11 cellular contexts compared by ENCODE assay signal in genomic region chr11:20026629-20027545, GRCh38.
DNase-seq lines count a peak whose midpoint lies in the region; ATAC-seq, FAIRE-seq and TF ChIP-seq lines count a peak whose summit lies in the region.
"Had no signal": no experiment of that assay in that cellular context is flagged by ENCODE, and none has a peak within 500 bp of the region (broad histone marks: within the 10 kb centered on the region; RNA-seq: fewer than 3 reads in every experiment).

No MANE protein-coding gene starts in this region.

- TF ChIP-seq EP300 in SK-N-SH (IDR thresholded peaks at IDR 0.05; ENCODE audit: borderline replicate concordance in 1 of 2, low read depth in 1 of 2, low read length in 1 of 2) = no peak

- CTCF ChIA-PET in SK-N-SH (lab: Yijun Ruan, JAX) = no interaction called here

- no peaks in the 10 kb centered on the region for H3K27me3 ChIP-seq in SK-N-SH (ENCODE audit: insufficient read depth)
- no peaks in the 10 kb centered on the region for H3K27me3 ChIP-seq in WERI-Rb-1 (ENCODE audit: insufficient read depth, low read depth, severe bottlenecking)
- H3K27me3 ChIP-seq in upper lobe of right lung = no peaks in the 10 kb centered on the region

- H3K27ac ChIP-seq in SK-N-SH (ENCODE audit: low read depth in 2 of 2, low read length in 1 of 2) (peak overlapping the region; percentile 28 to 91), WERI-Rb-1 (peak overlapping the region; percentile 82), upper lobe of right lung (no peak overlapping the region)

- no peaks in the 10 kb centered on the region for H3K9me2 ChIP-seq in SK-N-SH

- no peak for DNase-seq in SK-N-SH
- no peak for DNase-seq in WERI-Rb-1
- no peak for DNase-seq in upper lobe of right lung
- DNase-seq in HuH-7 (ENCODE audit: low spot score) = no peak
- DNase-seq in sciatic nerve (ENCODE audit: low spot score) = no peak
- DNase-seq: activated CD4-positive, alpha-beta T cell treated with anti-CD3 and anti-CD28 coated beads, Interleukin-2, amount 10 ng/mL, durations not matched to agents 24 days and 14 days; stimulated activated naive CD4-positive, alpha-beta T cell had no signal

- POLR2A ChIA-PET in SK-N-SH (lab: Yijun Ruan, JAX) = no interaction called here

- H3K36me3 ChIP-seq in SK-N-SH (replicated peaks in 1 of 2; ENCODE audit: control insufficient read depth in 1 of 2, insufficient read depth in 2 of 2, low read length in 1 of 2) (peaks cover 11 to 13% of the 10 kb centered on the region in 2 experiments), WERI-Rb-1 (peaks cover 3% of the 10 kb centered on the region), upper lobe of right lung (no peaks in the 10 kb centered on the region)

- peaks cover 62% of the 10 kb centered on the region for H4K20me1 ChIP-seq in SK-N-SH (ENCODE audit: insufficient read depth)

- no peak overlapping the region for H3K9ac ChIP-seq in SK-N-SH

- peaks cover 29% of the 10 kb centered on the region for H3F3A ChIP-seq in SK-N-SH (replicated peaks; ENCODE audit: insufficient read depth)

- no peak overlapping the region for H2AFZ ChIP-seq in SK-N-SH (ENCODE audit: low read depth)

- no peak for TF ChIP-seq POLR2A in GM18505 (IDR thresholded peaks at IDR 0.05; ENCODE audit: borderline replicate concordance, extremely low read depth, insufficient read depth, insufficient read length)

- intact Hi-C loops in upper lobe of right lung (cut with DNase I) = no loop called here
- intact Hi-C loops in sciatic nerve (cut with DNase I) = no loop called here

- peak; percentile 41 for FAIRE-seq in islet of Langerhans (lab: Jason Lieb, UNC)
- FAIRE-seq: G401.6 had no signal

- no peak overlapping the region for H3K4me3 ChIP-seq in SK-N-SH (ENCODE audit: low read depth in 2 of 2, low read length in 1 of 2)
- peak overlapping the region; percentile 5; the same call in 1 of the 2 replicates for H3K4me3 ChIP-seq in WERI-Rb-1 (ENCODE audit: low read depth, low read length)
- H3K4me3 ChIP-seq in upper lobe of right lung = no peak overlapping the region

- no peak overlapping the region; the same call in 1 of the 2 replicates for H3K4me2 ChIP-seq in SK-N-SH

- TF ChIP-seq CTCF in SK-N-SH (IDR thresholded peaks at IDR 0.05) (no peak), WERI-Rb-1 (IDR thresholded peaks at IDR 0.05; ENCODE audit: low read depth, low read length) (no peak), upper lobe of right lung (IDR thresholded peaks at IDR 0.05) (no peak)

- peaks cover 89% of the 10 kb centered on the region for H3K79me2 ChIP-seq in SK-N-SH (ENCODE audit: insufficient read depth)

- no peak for TF ChIP-seq RAD21 in SK-N-SH (IDR thresholded peaks at IDR 0.05; ENCODE audit: low read length)

- WGBS in SK-N-SH (ENCODE audit: low lambda C conversion rate) = 89% methylated on average over 15 of the region's 15 CpGs

- H3K9me3 ChIP-seq in SK-N-SH = no peaks in the 10 kb centered on the region
- no peaks in the 10 kb centered on the region for H3K9me3 ChIP-seq in WERI-Rb-1 (ENCODE audit: severe bottlenecking)
- no peaks in the 10 kb centered on the region for H3K9me3 ChIP-seq in upper lobe of right lung

- ATAC-seq in SK-N-SH treated with all-trans-retinoic acid at 6 μM for 48 hours (no peak), upper lobe of right lung (peak; percentile 29), sciatic nerve (no peak), GM18505 (IDR thresholded peaks at IDR 0.05; ENCODE audit: unreplicated experiment) (no peak)

- H3K4me1 ChIP-seq in SK-N-SH (ENCODE audit: control insufficient read depth in 1 of 2, insufficient read depth in 2 of 2, low read depth in 1 of 2, low read length in 1 of 2) (peaks cover 15 to 49% of the 10 kb centered on the region in 2 experiments), upper lobe of right lung (peaks cover 3% of the 10 kb centered on the region)

TF ChIP-seq in SK-N-SH, 30 proteins besides CTCF, POLR2A, EP300 and RAD21:
- TF ChIP-seq NRF1 (IDR thresholded peaks at IDR 0.05; ENCODE audit: low read depth, low read length) (no peak), EZH2phosphoT487 (IDR thresholded peaks at IDR 0.05; ENCODE audit: borderline replicate concordance, low read depth) (no peak), CHD2 (IDR thresholded peaks at IDR 0.05; ENCODE audit: low read length, partially characterized antibody) (no peak), NFIC (IDR thresholded peaks at IDR 0.05; ENCODE audit: borderline replicate concordance) (no peak), ZBTB33 (IDR thresholded peaks at IDR 0.05; ENCODE audit: borderline replicate concordance, low read depth) (no peak), RXRA (IDR thresholded peaks at IDR 0.05; ENCODE audit: borderline replicate concordance, low read depth) (no peak), FOSL2 (IDR thresholded peaks at IDR 0.05; ENCODE audit: borderline replicate concordance, low read depth) (no peak), ELF1 (IDR thresholded peaks at IDR 0.05) (no peak), TEAD4 (IDR thresholded peaks at IDR 0.05; ENCODE audit: borderline replicate concordance, insufficient read depth) (no peak), FOXJ3 (CRISPR knock-in tag; IDR thresholded peaks at IDR 0.05) (no peak)

TF ChIP-seq in SK-N-SH treated with all-trans-retinoic acid at 6 μM for 48 hours, 23 proteins besides CTCF, POLR2A, EP300 and RAD21:
- TF ChIP-seq OSR1 (CRISPR knock-in tag; IDR thresholded peaks at IDR 0.05) (no peak), CSDC2 (CRISPR knock-in tag; IDR thresholded peaks at IDR 0.05) (no peak), ZNF70 (CRISPR knock-in tag; IDR thresholded peaks at IDR 0.05) (no peak), ZFP30 (CRISPR knock-in tag; IDR thresholded peaks at IDR 0.05) (no peak), TCF4 (CRISPR knock-in tag; IDR thresholded peaks at IDR 0.05; ENCODE audit: borderline replicate concordance) (no peak), PPARA (CRISPR knock-in tag; IDR thresholded peaks at IDR 0.05; ENCODE audit: borderline replicate concordance) (no peak), ZFP3 (CRISPR knock-in tag; IDR thresholded peaks at IDR 0.05) (no peak), CREB5 (CRISPR knock-in tag; IDR thresholded peaks at IDR 0.05; ENCODE audit: low read depth) (no peak), ESRRG (CRISPR knock-in tag; IDR thresholded peaks at IDR 0.05) (no peak), ZNF8 (CRISPR knock-in tag; IDR thresholded peaks at IDR 0.05) (no peak), GLIS3 (CRISPR knock-in tag; IDR thresholded peaks at IDR 0.05) (no peak), BACH2 (CRISPR knock-in tag; IDR thresholded peaks at IDR 0.05; ENCODE audit: borderline replicate concordance) (no peak), RARB (CRISPR knock-in tag; IDR thresholded peaks at IDR 0.05) (no peak), ISL1 (CRISPR knock-in tag; IDR thresholded peaks at IDR 0.05) (no peak), ARNTL (CRISPR knock-in tag; IDR thresholded peaks at IDR 0.05; ENCODE audit: borderline replicate concordance, low read depth) (no peak), TOX (CRISPR knock-in tag; IDR thresholded peaks at IDR 0.05; ENCODE audit: borderline replicate concordance) (no peak), ZNF565 (CRISPR knock-in tag; conservative IDR thresholded peaks at IDR 0.05; ENCODE audit: low read depth) (no peak), PATZ1 (CRISPR knock-in tag; IDR thresholded peaks at IDR 0.05; ENCODE audit: borderline replicate concordance) (no peak)
